24 cellular contexts compared by ENCODE assay signal in the genomic region with DNA sequence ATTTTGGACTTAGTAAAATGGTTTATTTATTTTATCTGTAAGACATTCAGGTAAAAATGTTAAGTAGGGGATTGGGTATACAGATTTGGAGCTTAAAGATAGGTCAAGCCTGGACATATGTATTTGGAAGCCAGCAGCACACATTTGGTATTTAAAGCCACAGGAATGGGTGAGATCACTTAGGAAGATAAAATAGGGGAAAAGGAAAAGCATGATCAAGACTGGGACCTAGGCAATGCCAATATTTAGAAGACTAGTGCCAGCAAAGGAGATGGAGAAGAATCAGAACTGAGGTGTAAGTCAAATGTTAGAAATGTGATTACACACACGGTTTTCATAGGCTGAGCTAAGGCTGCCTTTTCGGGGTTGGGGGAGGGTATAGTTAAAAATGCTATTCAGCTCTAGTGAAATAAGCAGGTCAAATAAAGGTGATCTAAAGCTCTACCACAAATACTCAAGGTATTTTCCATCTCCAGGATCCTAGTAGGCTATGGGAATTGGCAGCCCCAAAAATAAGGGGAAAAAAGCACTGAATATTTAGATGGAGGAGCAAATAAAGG. TPM values are rescaled to one million over a fixed set of nuclear protein-coding genes. Genes with fewer than 3 reads are reported as not detected.
DNase-seq lines count a peak whose midpoint lies in the region; FAIRE-seq and TF ChIP-seq lines count a peak whose summit lies in the region.
"Had no signal": no experiment of that assay in that cellular context is flagged by ENCODE, and none has a peak within 500 bp of the region (broad histone marks: within the 10 kb centered on the region; RNA-seq: fewer than 3 reads in every experiment).

No MANE protein-coding gene starts in this region.

- TF ChIP-seq POLR2A in breast epithelium (IDR thresholded peaks at IDR 0.05): no peak

- H3K27me3 ChIP-seq in mammary epithelial cell (ENCODE audit: insufficient read depth, low read length): no peaks in the 10 kb centered on the region
- no peaks in the 10 kb centered on the region for H3K27me3 ChIP-seq in breast epithelium
- no peaks in the 10 kb centered on the region for H3K27me3 ChIP-seq in Caco-2 (replicated peaks; ENCODE audit: control insufficient read depth, insufficient read depth, low read length)
- H3K27me3 ChIP-seq: right atrium auricular region had no signal

- WGBS in mammary epithelial cell (ENCODE audit: low coverage, missing lambda C conversion rate): 4% methylated on average over 2 of the region's 2 CpGs

- H3K4me1 Mint-ChIP-seq in Caco-2 (ENCODE audit: low read depth, unreplicated experiment): no peaks in the 10 kb centered on the region
- H3K4me1 Mint-ChIP-seq: B cell had no signal

- no peaks in the 10 kb centered on the region for H4K20me1 ChIP-seq in mammary epithelial cell (ENCODE audit: insufficient read depth, low read length)

- BruUV-seq in mammary epithelial cell (replicated peaks; lab: Mats Ljungman, UMichigan) (no TSS peak), Caco-2 (replicated peaks; lab: Mats Ljungman, UMichigan) (no TSS peak)

- peak overlapping the region; percentile 38 for H2AFZ ChIP-seq in mammary epithelial cell (ENCODE audit: low read depth, low read length)

- peak overlapping the region; percentile 51 for H3K4me2 ChIP-seq in mammary epithelial cell (ENCODE audit: insufficient read depth, low read depth, low read length)

- H3K79me2 ChIP-seq in mammary epithelial cell (ENCODE audit: insufficient read depth, low read length): no peaks in the 10 kb centered on the region

- no peak overlapping the region for H3K27ac ChIP-seq in mammary epithelial cell (ENCODE audit: insufficient read depth, low read depth, low read length)
- no peak overlapping the region for H3K27ac ChIP-seq in breast epithelium
- H3K27ac ChIP-seq: right atrium auricular region had no signal

- no peak overlapping the region for H3K4me3 ChIP-seq in mammary epithelial cell (replicated peaks in 1 of 3; ENCODE audit: insufficient read depth in 1 of 3, low read depth in 2 of 3, low read length in 3 of 3)
- H3K4me3 ChIP-seq in breast epithelium: no peak overlapping the region
- H3K4me3 ChIP-seq in Caco-2 (ENCODE audit: low read depth, low read length): no peak overlapping the region
- H3K4me3 ChIP-seq: HAP-1, right atrium auricular region had no signal

- H3K4me1 ChIP-seq in mammary epithelial cell (ENCODE audit: insufficient read depth, low read length) (peaks cover 41% of the 10 kb centered on the region), breast epithelium (peaks cover 0 to 3% of the 10 kb centered on the region in 2 donors), Caco-2 (no peaks in the 10 kb centered on the region)

- CTCF ChIA-PET in mammary epithelial cell (lab: Charles Lee; ENCODE audit: low non-redundant PET): no interaction called here
- CTCF ChIA-PET in Caco-2 (lab: Charles Lee): no interaction called here

- no peak overlapping the region for H3K9ac ChIP-seq in mammary epithelial cell (ENCODE audit: insufficient read depth, low read length)

- no peak for FAIRE-seq in urothelium cell line (lab: Jason Lieb, UNC)

- H3K27me3 Mint-ChIP-seq in Caco-2 (ENCODE audit: insufficient read depth, unreplicated experiment): peaks cover 3% of the 10 kb centered on the region
- H3K27me3 Mint-ChIP-seq: activated T-cell treated with anti-CD3 and anti-CD28 coated beads, Interleukin-2, amount 50 U/mL, for 24 hours; central memory CD8-positive, alpha-beta T cell; type B pancreatic cell had no signal

- POLR2A ChIA-PET in Caco-2 (lab: Charles Lee): no interaction called here

- H3K4me3 Mint-ChIP-seq in Caco-2 (ENCODE audit: unreplicated experiment): no peak overlapping the region
- H3K4me3 Mint-ChIP-seq: activated T-cell treated with anti-CD3 and anti-CD28 coated beads, Interleukin-2, amount 50 U/mL, for 24 hours; B cell; central memory CD8-positive, alpha-beta T cell; naive thymus-derived CD4-positive, alpha-beta T cell; type B pancreatic cell had no signal

- H3K9me3 Mint-ChIP-seq in Caco-2 (ENCODE audit: unreplicated experiment): no peaks in the 10 kb centered on the region
- H3K9me3 Mint-ChIP-seq: activated T-cell treated with anti-CD3 and anti-CD28 coated beads, Interleukin-2, amount 50 U/mL, for 24 hours; central memory CD8-positive, alpha-beta T cell; naive thymus-derived CD4-positive, alpha-beta T cell; type B pancreatic cell had no signal

- H3K9me3 ChIP-seq in mammary epithelial cell (replicated peaks; ENCODE audit: insufficient read depth, low read length) (no peaks in the 10 kb centered on the region), breast epithelium (no peaks in the 10 kb centered on the region), Caco-2 (no peaks in the 10 kb centered on the region)
- H3K9me3 ChIP-seq: HAP-1, right atrium auricular region had no signal

- in situ Hi-C loops in mammary epithelial cell (cut with MboI; ENCODE audit: low sequenced_read_pairs in 2 of 2): no loop called here

- H3K27ac Mint-ChIP-seq in Caco-2 (ENCODE audit: unreplicated experiment): no peak overlapping the region
- H3K27ac Mint-ChIP-seq: activated T-cell treated with anti-CD3 and anti-CD28 coated beads, Interleukin-2, amount 50 U/mL, for 24 hours; B cell; naive thymus-derived CD4-positive, alpha-beta T cell; type B pancreatic cell had no signal

- dilution Hi-C loops in mammary epithelial cell (cut with HindIII; ENCODE audit: low sequenced_read_pairs): no loop called here

- H3K36me3 Mint-ChIP-seq in Caco-2 (ENCODE audit: insufficient read depth, unreplicated experiment): no peaks in the 10 kb centered on the region
- H3K36me3 Mint-ChIP-seq: naive thymus-derived CD4-positive, alpha-beta T cell; type B pancreatic cell had no signal

- DNase-seq in mammary epithelial cell (peak; percentile 79), breast epithelium (ENCODE audit: low spot score in 2 of 2) (no peak), amniotic epithelial cell (ENCODE audit: low read depth) (peak; percentile 65), fibroblast of peridontal ligament (ENCODE audit: extremely low read depth) (peak; percentile 73), urothelium cell line (ENCODE audit: low spot score) (peak; percentile 27), MV-4-11 (lab: John Stamatoyannopoulos, UW) (no peak), occipital lobe (lab: John Stamatoyannopoulos, UW) (no peak), Caco-2 (no peak)
- DNase-seq: 8988T; activated T-cell treated with anti-CD3 and anti-CD28 coated beads, Interleukin-2, amount 50 U/mL, for 24 hours; amniotic stem cell; DMS79 treated with DMSO at 0.1 percent for 48 hours; erythroblast; KG1; naive thymus-derived CD4-positive, alpha-beta T cell; NCI-H2171 treated with DMSO at 0.1 percent for 48 hours; NCI-H748 treated with DMSO at 0.1 percent for 48 hours; SHP77; stimulated activated CD4-positive, alpha-beta T cell treated with anti-CD3 and anti-CD28 coated beads, Interleukin-15, amount 100 ng/mL, for 24 hours had no signal

- TF ChIP-seq CTCF in mammary epithelial cell (conservative IDR thresholded peaks at IDR 0.05 in 1 of 2, IDR thresholded peaks at IDR 0.05 in 1 of 2; ENCODE audit: extremely low read depth in 1 of 2, insufficient read depth in 1 of 2, low read depth in 1 of 2, low read length in 2 of 2): no peak
- no peak for TF ChIP-seq CTCF in breast epithelium (IDR thresholded peaks at IDR 0.05)
- no peak for TF ChIP-seq CTCF in Caco-2 (IDR thresholded peaks at IDR 0.05; ENCODE audit: insufficient read depth in 1 of 2, low read depth in 1 of 2, low read length in 1 of 2, severe bottlenecking in 1 of 2, unreplicated experiment in 1 of 2)

- H3K36me3 ChIP-seq in mammary epithelial cell (ENCODE audit: insufficient read depth, low read length) (no peaks in the 10 kb centered on the region), breast epithelium (no peaks in the 10 kb centered on the region), Caco-2 (ENCODE audit: control insufficient read depth, insufficient read depth, low read length) (no peaks in the 10 kb centered on the region)
- H3K36me3 ChIP-seq: HAP-1, right atrium auricular region had no signal

- intact Hi-C loops in mammary epithelial cell (cut with micrococcal nuclease) (no loop called here), breast epithelium (cut with DNase I; ENCODE audit: low total_unique reads) (no loop called here), Caco-2 (cut with micrococcal nuclease; ENCODE audit: unreplicated experiment) (no loop called here)

RNA-seq across cellular contexts. Expression of a gene that starts 20.6 kb away (rescaled TPM):
- 10 to 100 TPM in 1 of 2 donors, 1 to 10 TPM in 1; 1.4 to 11.5 TPM for total RNA-seq in mammary epithelial cell
- 1.3 TPM for polyA plus RNA-seq in mammary epithelial cell
- 1.3 TPM for polyA minus RNA-seq in mammary epithelial cell
- 1 to 10 TPM in 2 of 3 donors, under 1 TPM in 1; 0.16 to 7.0 (median 2.3) TPM for total RNA-seq in breast epithelium
- 4.8 TPM for total RNA-seq in occipital lobe
- 0.14 TPM in 1 of 2 replicates, not detected in the other for total RNA-seq in Caco-2 (2022)

Comparison
In these comparisons a context has a peak if more than half of its experiments do, and no peak if none do; other contexts are left out.
1. DNase-seq: peak in mammary epithelial cell (single experiment), amniotic epithelial cell (single experiment), fibroblast of peridontal ligament (single experiment) and urothelium cell line (single experiment); none in breast epithelium (0 of 2), MV-4-11 (single experiment), occipital lobe (single experiment) and Caco-2 (0 of 2).